Comparison of ENCODE assay signal across 14 cellular contexts in the genomic region with DNA sequence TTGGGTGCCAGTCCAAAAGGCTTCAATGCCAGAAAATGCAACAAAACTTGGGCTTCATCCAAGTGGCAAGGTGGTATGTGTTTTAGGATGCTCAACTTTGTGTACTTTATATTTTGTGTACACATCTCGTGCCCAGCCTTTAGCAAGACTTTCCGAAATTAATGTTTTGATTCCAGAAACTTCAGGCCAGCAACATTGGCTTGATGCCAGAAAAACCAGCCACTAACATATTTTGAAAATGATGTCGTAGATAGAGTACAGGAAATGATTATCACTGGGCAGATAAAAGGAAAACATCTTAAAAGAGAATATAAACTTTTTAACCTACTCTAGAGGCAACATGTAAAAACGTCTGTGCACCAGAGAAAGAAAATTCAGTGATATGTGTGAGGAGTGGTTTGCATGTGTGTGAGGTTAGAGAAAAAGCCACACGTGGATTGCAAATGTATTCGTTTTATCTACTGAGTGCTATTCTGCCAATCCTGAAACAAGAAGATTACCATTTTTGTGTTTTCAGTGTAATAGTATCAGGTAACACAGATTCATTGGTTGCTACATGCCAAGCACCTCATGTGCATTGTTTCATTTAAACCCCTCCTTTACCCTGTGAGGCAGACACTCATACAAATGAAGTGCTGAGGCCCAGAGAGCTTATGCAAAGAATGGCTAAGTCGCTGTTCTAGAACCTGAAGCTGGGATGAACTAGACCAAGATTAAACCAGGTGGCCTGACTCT.
A peak's percentile ranks its signal among the peaks of the same experiment; 100 is the strongest.
DNase-seq lines count a peak whose midpoint lies in the region; ATAC-seq and TF ChIP-seq lines count a peak whose summit lies in the region.
"Had no signal": no experiment of that assay in that cellular context is flagged by ENCODE, and none has a peak within 500 bp of the region (broad histone marks: within the 10 kb centered on the region; RNA-seq: fewer than 3 reads in every experiment).

No MANE protein-coding gene starts in this region.

- peak overlapping the region; percentile 28 for H2AFZ ChIP-seq in ACC112 (ENCODE audit: low read length, unreplicated experiment)
- 0 out of 2 replicates have a peak overlapping the region, but pooled peaks have one; percentile 11 for H2AFZ ChIP-seq in Karpas-422 (ENCODE audit: low read length)
- no peak overlapping the region for H2AFZ ChIP-seq in hepatocyte

- no peaks in the 10 kb centered on the region for H3K9me2 ChIP-seq in Karpas-422 (replicated peaks; ENCODE audit: insufficient read depth, low read length)
- no peaks in the 10 kb centered on the region for H3K9me2 ChIP-seq in hepatocyte (replicated peaks; ENCODE audit: insufficient read depth)

- H3K36me3 ChIP-seq in ACC112 (ENCODE audit: insufficient read depth, low read length): no peaks in the 10 kb centered on the region
- no peaks in the 10 kb centered on the region for H3K36me3 ChIP-seq in Karpas-422 (ENCODE audit: insufficient read depth, low read length)
- no peaks in the 10 kb centered on the region for H3K36me3 ChIP-seq in adipocyte (ENCODE audit: control insufficient read depth, insufficient read depth, low read length, severe bottlenecking)
- no peaks in the 10 kb centered on the region for H3K36me3 ChIP-seq in hepatocyte (replicated peaks; ENCODE audit: insufficient read depth, low read depth)
- no peaks in the 10 kb centered on the region for H3K36me3 ChIP-seq in BE2C

- no peaks in the 10 kb centered on the region for H4K20me1 ChIP-seq in Karpas-422 (ENCODE audit: insufficient read depth, low read depth, low read length)
- H4K20me1 ChIP-seq in hepatocyte (ENCODE audit: insufficient read depth, poor library complexity, severe bottlenecking): no peaks in the 10 kb centered on the region

- H3K79me2 ChIP-seq in ACC112 (ENCODE audit: control insufficient read depth, insufficient read depth, low read length, unreplicated experiment): no peaks in the 10 kb centered on the region
- no peaks in the 10 kb centered on the region for H3K79me2 ChIP-seq in Karpas-422 (ENCODE audit: low read length)
- H3K79me2 ChIP-seq in hepatocyte: no peaks in the 10 kb centered on the region

- H3K27ac ChIP-seq in ACC112 (ENCODE audit: low read depth, low read length): no peak overlapping the region
- peak overlapping the region; percentile 89 for H3K27ac ChIP-seq in Karpas-422 (ENCODE audit: low read length)
- peak overlapping the region; percentile 62 for H3K27ac ChIP-seq in hepatocyte
- H3K27ac ChIP-seq: epithelial cell of prostate had no signal

- no peak overlapping the region for H3K4me3 Mint-ChIP-seq in natural killer cell
- H3K4me3 Mint-ChIP-seq: CD4-positive, CD25-positive, alpha-beta regulatory T cell had no signal

- WGBS in hepatocyte (ENCODE audit: low lambda C conversion rate, missing lambda C conversion rate): 45% methylated on average over 7 of the region's 7 CpGs

- H3K9me3 Mint-ChIP-seq in natural killer cell: no peaks in the 10 kb centered on the region

- H3K9me3 ChIP-seq in Karpas-422 (ENCODE audit: low read length): no peaks in the 10 kb centered on the region
- no peaks in the 10 kb centered on the region for H3K9me3 ChIP-seq in adipocyte (ENCODE audit: control insufficient read depth, low read length)
- no peaks in the 10 kb centered on the region for H3K9me3 ChIP-seq in hepatocyte (ENCODE audit: low read depth)
- H3K9me3 ChIP-seq in BE2C: no peaks in the 10 kb centered on the region

- H3K4me1 Mint-ChIP-seq in natural killer cell: no peaks in the 10 kb centered on the region
- H3K4me1 Mint-ChIP-seq: CD4-positive, CD25-positive, alpha-beta regulatory T cell had no signal

- H3K36me3 Mint-ChIP-seq in natural killer cell: no peaks in the 10 kb centered on the region
- H3K36me3 Mint-ChIP-seq: CD4-positive, CD25-positive, alpha-beta regulatory T cell had no signal

- peaks cover 16% of the 10 kb centered on the region for H3K4me1 ChIP-seq in ACC112 (ENCODE audit: control insufficient read depth, insufficient read depth, low read length, unreplicated experiment)
- H3K4me1 ChIP-seq in Karpas-422 (ENCODE audit: low read length): peaks cover 72% of the 10 kb centered on the region
- peaks cover 2% of the 10 kb centered on the region for H3K4me1 ChIP-seq in adipocyte (ENCODE audit: control insufficient read depth, insufficient read depth, low read length)
- no peaks in the 10 kb centered on the region for H3K4me1 ChIP-seq in hepatocyte (ENCODE audit: insufficient read depth)
- peaks cover 5% of the 10 kb centered on the region; the same call in 1 of the 2 replicates for H3K4me1 ChIP-seq in BE2C

- peaks cover 14 to 15% of the 10 kb centered on the region in 2 donors for H3K27me3 Mint-ChIP-seq in natural killer cell (ENCODE audit: low read depth in 2 of 2)

- H3K27me3 ChIP-seq in ACC112 (ENCODE audit: insufficient read depth, low read length) (no peaks in the 10 kb centered on the region), Karpas-422 (ENCODE audit: low read length) (no peaks in the 10 kb centered on the region), adipocyte (replicated peaks; ENCODE audit: control insufficient read depth, insufficient read depth, low read length) (no peaks in the 10 kb centered on the region), hepatocyte (no peaks in the 10 kb centered on the region), BE2C (no peaks in the 10 kb centered on the region)

- no peak overlapping the region for H3K27ac Mint-ChIP-seq in natural killer cell
- H3K27ac Mint-ChIP-seq: CD4-positive, CD25-positive, alpha-beta regulatory T cell had no signal

- H3K4me3 ChIP-seq in ACC112 (ENCODE audit: low read depth, low read length) (no peak overlapping the region), Karpas-422 (ENCODE audit: low read length) (peak overlapping the region; percentile 34), adipocyte (ENCODE audit: low read length) (no peak overlapping the region), hepatocyte (no peak overlapping the region), BE2C (ENCODE audit: low read depth, low read length) (no peak overlapping the region)

- TF ChIP-seq CTCF in hepatocyte (IDR thresholded peaks at IDR 0.05; ENCODE audit: poor library complexity) (no peak), BE2C (IDR thresholded peaks at IDR 0.05; ENCODE audit: low read depth, low read length) (no peak), natural killer cell (IDR thresholded peaks at IDR 0.05) (no peak)

- intact Hi-C loops in natural killer cell (cut with micrococcal nuclease): no loop called here

- ATAC-seq in GM21447 (IDR thresholded peaks at IDR 0.05; ENCODE audit: unreplicated experiment): no peak
- ATAC-seq in natural killer cell: no peak

- DNase-seq in Karpas-422: peak; percentile 94
- peak; percentile 50 for DNase-seq in adipocyte (ENCODE audit: low read depth)
- peak; percentile 51 for DNase-seq in hepatocyte (ENCODE audit: low spot score)
- no peak for DNase-seq in BE2C
- DNase-seq in stimulated activated CD4-positive, alpha-beta T cell treated with anti-CD3 and anti-CD28 coated beads, Interleukin-4, amount 100 ng/mL, for 1 hour: no peak
- DNase-seq in natural killer cell: no peak
- DNase-seq: activated CD4-positive, CD25-positive, alpha-beta regulatory T cell; activated naive CD4-positive, alpha-beta T cell; CD4-positive, CD25-positive, alpha-beta regulatory T cell; H7; Right ventricle myocardium superior had no signal

- H3K4me2 ChIP-seq in Karpas-422 (ENCODE audit: low read depth, low read length, poor library complexity, severe bottlenecking) (peak overlapping the region; percentile 50), hepatocyte (peak overlapping the region; percentile 4)

- H3K9ac ChIP-seq in Karpas-422 (ENCODE audit: low read length): peak overlapping the region; percentile 46
- H3K9ac ChIP-seq in adipocyte (ENCODE audit: low read length): no peak overlapping the region

Comparison
In these comparisons a context has a peak if more than half of its experiments do, and no peak if none do; other contexts are left out.
1. DNase-seq: peak in Karpas-422 (single experiment), adipocyte (single experiment) and hepatocyte (single experiment); none in BE2C (single experiment), stimulated activated CD4-positive, alpha-beta T cell treated with anti-CD3 and anti-CD28 coated beads, Interleukin-4, amount 100 ng/mL, for 1 hour (single experiment) and natural killer cell (single experiment).